Comparison of ENCODE assay signal across 1 cellular context in genomic region chr17:35764123-35764991, GRCh38.
TF ChIP-seq lines count a peak whose summit lies in the region.

No MANE protein-coding gene starts in this region.

TF ChIP-seq in HepG2, 621 proteins besides CTCF, POLR2A, EP300 and RAD21 (continued from another document and continues in another):
- TF ChIP-seq ZBTB2 (CRISPR knock-in tag; IDR thresholded peaks at IDR 0.05; ENCODE audit: low read depth): no peak
- TF ChIP-seq SETDB1 (CRISPR knock-in tag; IDR thresholded peaks at IDR 0.05; ENCODE audit: borderline replicate concordance): no peak
- TF ChIP-seq ZBTB38 (CRISPR knock-in tag; IDR thresholded peaks at IDR 0.05): peak; percentile 20; the same call in 1 of the 2 replicates
- no peak for TF ChIP-seq ZNF337 (CRISPR knock-in tag; IDR thresholded peaks at IDR 0.05; ENCODE audit: borderline replicate concordance, low read depth)
- TF ChIP-seq ERF (CRISPR knock-in tag; IDR thresholded peaks at IDR 0.05): peak; percentile 84
- TF ChIP-seq ZNF616 (CRISPR knock-in tag; IDR thresholded peaks at IDR 0.05; ENCODE audit: low read depth): peak; percentile 72; the same call in 1 of the 2 replicates
- peak; percentile 64; the same call in 1 of the 2 replicates for TF ChIP-seq ARNT2 (CRISPR knock-in tag; IDR thresholded peaks at IDR 0.05; ENCODE audit: low read depth)
- no peak; the same call in 1 of the 2 replicates for TF ChIP-seq ZNF274 (CRISPR knock-in tag; IDR thresholded peaks at IDR 0.05)
- TF ChIP-seq SRSF9 (IDR thresholded peaks at IDR 0.05; ENCODE audit: borderline replicate concordance, insufficient read depth, low read depth, low read length, poor library complexity, severe bottlenecking): no peak
- 0 out of 2 replicates have a peak, but pooled peaks have one; percentile 60 for TF ChIP-seq ARNTL (CRISPR knock-in tag; IDR thresholded peaks at IDR 0.05)
- peak; percentile 91; the same call in 1 of the 2 replicates for TF ChIP-seq ZNF773 (CRISPR knock-in tag; IDR thresholded peaks at IDR 0.05; ENCODE audit: borderline replicate concordance)
- TF ChIP-seq KLF13 (CRISPR knock-in tag; IDR thresholded peaks at IDR 0.05): no peak
- TF ChIP-seq ZNF740 (CRISPR knock-in tag; IDR thresholded peaks at IDR 0.05): 0 out of 2 replicates have a peak, but pooled peaks have one; percentile 42
- no peak; the same call in 1 of the 2 replicates for TF ChIP-seq RELA (CRISPR knock-in tag; IDR thresholded peaks at IDR 0.05)
- no peak for TF ChIP-seq ZNF652 (CRISPR knock-in tag; IDR thresholded peaks at IDR 0.05; ENCODE audit: borderline replicate concordance, low read depth)
- no peak for TF ChIP-seq ZFP1 (CRISPR knock-in tag; IDR thresholded peaks at IDR 0.05)
- no peak for TF ChIP-seq TEAD2 (CRISPR knock-in tag; IDR thresholded peaks at IDR 0.05)
- peak; percentile 60; the same call in 1 of the 2 replicates for TF ChIP-seq CBX5 (CRISPR knock-in tag; IDR thresholded peaks at IDR 0.05; ENCODE audit: borderline replicate concordance)
- TF ChIP-seq ZNF501 (CRISPR knock-in tag; IDR thresholded peaks at IDR 0.05): peak; percentile 40
- TF ChIP-seq SOX5 (CRISPR knock-in tag; IDR thresholded peaks at IDR 0.05; ENCODE audit: borderline replicate concordance): no peak; the same call in 1 of the 2 replicates
- 0 out of 2 replicates have a peak, but pooled peaks have one; percentile 28 for TF ChIP-seq HES4 (CRISPR knock-in tag; IDR thresholded peaks at IDR 0.05; ENCODE audit: borderline replicate concordance)
- TF ChIP-seq GMEB2 (CRISPR knock-in tag; IDR thresholded peaks at IDR 0.05; ENCODE audit: low read depth): no peak
- no peak; the same call in none of the 2 replicates for TF ChIP-seq PAXIP1 (CRISPR knock-in tag; conservative IDR thresholded peaks at IDR 0.05)
- TF ChIP-seq DDIT3 (CRISPR knock-in tag; IDR thresholded peaks at IDR 0.05): no peak
- TF ChIP-seq RNF219 (CRISPR knock-in tag; IDR thresholded peaks at IDR 0.05): no peak
- no peak for TF ChIP-seq ZNF83 (CRISPR knock-in tag; IDR thresholded peaks at IDR 0.05; ENCODE audit: borderline replicate concordance)
- 0 out of 2 replicates have a peak, but pooled peaks have one; percentile 72 for TF ChIP-seq ZNF235 (CRISPR knock-in tag; IDR thresholded peaks at IDR 0.05; ENCODE audit: borderline replicate concordance)
- TF ChIP-seq ZMYM3 (CRISPR knock-in tag; IDR thresholded peaks at IDR 0.05): no peak
- TF ChIP-seq THAP9 (CRISPR knock-in tag; IDR thresholded peaks at IDR 0.05; ENCODE audit: borderline replicate concordance): peak; percentile 43; the same call in 1 of the 2 replicates
- peak; percentile 65 for TF ChIP-seq PPARG (CRISPR knock-in tag; conservative IDR thresholded peaks at IDR 0.05)
- TF ChIP-seq RXRB (CRISPR knock-in tag; IDR thresholded peaks at IDR 0.05; ENCODE audit: borderline replicate concordance): peak; percentile 36; the same call in 1 of the 2 replicates
- no peak for TF ChIP-seq ZSCAN22 (CRISPR knock-in tag; IDR thresholded peaks at IDR 0.05)
- no peak for TF ChIP-seq XBP1 (CRISPR knock-in tag; IDR thresholded peaks at IDR 0.05)
- TF ChIP-seq MTF2 (CRISPR knock-in tag; IDR thresholded peaks at IDR 0.05; ENCODE audit: borderline replicate concordance): peak; percentile 96
- TF ChIP-seq SP5 (CRISPR knock-in tag; IDR thresholded peaks at IDR 0.05; ENCODE audit: borderline replicate concordance, low read depth): peak; percentile 44; the same call in 1 of the 2 replicates
- TF ChIP-seq SMARCC2 (IDR thresholded peaks at IDR 0.05): no peak
- TF ChIP-seq MLX (CRISPR knock-in tag; IDR thresholded peaks at IDR 0.05): no peak
- TF ChIP-seq GMEB1 (CRISPR knock-in tag; IDR thresholded peaks at IDR 0.05; ENCODE audit: borderline replicate concordance): no peak; the same call in 1 of the 2 replicates
- TF ChIP-seq ZBTB4 (CRISPR knock-in tag; IDR thresholded peaks at IDR 0.05; ENCODE audit: borderline replicate concordance): no peak
